ENCODE assay signal across 1 cellular context in genomic region chr16:89314858-89315257, GRCh38.
TF ChIP-seq lines count a peak whose summit lies in the region.

No MANE protein-coding gene starts in this region.

TF ChIP-seq in GM23338, 12 proteins besides CTCF, POLR2A, EP300 and RAD21 (continued from another document):
- no peak for TF ChIP-seq ZNF462 (CRISPR knock-in tag; IDR thresholded peaks at IDR 0.05)
- no peak for TF ChIP-seq ETS1 (IDR thresholded peaks at IDR 0.05)
- no peak for TF ChIP-seq ZNF331 (CRISPR knock-in tag; IDR thresholded peaks at IDR 0.05; ENCODE audit: low read depth)
